Comparison of ENCODE assay signal across 14 cellular contexts in genomic region chr20:58553841-58554240, GRCh38. TPM values are rescaled to one million over a fixed set of nuclear protein-coding genes. Genes with fewer than 3 reads are reported as not detected.
DNase-seq lines count a peak whose midpoint lies in the region; ATAC-seq and TF ChIP-seq lines count a peak whose summit lies in the region.
"Had no signal": no experiment of that assay in that cellular context is flagged by ENCODE, and none has a peak within 500 bp of the region (broad histone marks: within the 10 kb centered on the region; RNA-seq: fewer than 3 reads in every experiment).

No MANE protein-coding gene starts in this region.

- no peaks in the 10 kb centered on the region for H3K4me1 ChIP-seq in aorta (ENCODE audit: control insufficient read depth in 1 of 2, insufficient read depth in 2 of 2, low read length in 2 of 2)
- no peaks in the 10 kb centered on the region for H3K4me1 ChIP-seq in naive thymus-derived CD4-positive, alpha-beta T cell (ENCODE audit: control insufficient read depth in 2 of 2, insufficient read depth in 2 of 2, low read length in 2 of 2)
- H3K4me1 ChIP-seq in CD4-positive, alpha-beta memory T cell (ENCODE audit: insufficient read depth, low read length): no peaks in the 10 kb centered on the region

- no peaks in the 10 kb centered on the region for H3K36me3 Mint-ChIP-seq in mesothelial cell of epicardium
- peaks cover 0 to 4% (median 0%) of the 10 kb centered on the region in 5 donors for H3K36me3 Mint-ChIP-seq in naive thymus-derived CD4-positive, alpha-beta T cell
- no peaks in the 10 kb centered on the region for H3K36me3 Mint-ChIP-seq in CD4-positive, alpha-beta memory T cell
- H3K36me3 Mint-ChIP-seq: naive thymus-derived CD8-positive, alpha-beta T cell had no signal

- POLR2A ChIA-PET in naive thymus-derived CD4-positive, alpha-beta T cell (lab: Charles Lee): no interaction called here
- POLR2A ChIA-PET in CD4-positive, alpha-beta memory T cell (lab: Charles Lee; ENCODE audit: partially characterized antibody): no interaction called here

- CTCF ChIA-PET in naive thymus-derived CD4-positive, alpha-beta T cell (lab: Charles Lee): interaction anchor here (0.8 kb wide), 1 partner anchor 13 kb away, joined by 3 read pairs; no protein-coding TSS in a partner anchor
- CTCF ChIA-PET in CD4-positive, alpha-beta memory T cell (lab: Charles Lee; ENCODE audit: partially characterized antibody): no interaction called here

- no peaks in the 10 kb centered on the region for H3K9me3 ChIP-seq in aorta (ENCODE audit: control insufficient read depth, low read length)
- H3K9me3 ChIP-seq in naive thymus-derived CD4-positive, alpha-beta T cell (ENCODE audit: control insufficient read depth in 2 of 3, low read length in 3 of 3): no peaks in the 10 kb centered on the region
- no peaks in the 10 kb centered on the region for H3K9me3 ChIP-seq in CD4-positive, alpha-beta memory T cell (ENCODE audit: control insufficient read depth in 1 of 2, low read length in 2 of 2)

- intact Hi-C loops in Right ventricle myocardium superior (cut with DNase I) (no loop called here), cardiac septum (cut with DNase I) (no loop called here), aorta (cut with DNase I) (no loop called here)
- intact Hi-C loops in naive thymus-derived CD4-positive, alpha-beta T cell (cut with micrococcal nuclease): no loop called here
- intact Hi-C loops in CD4-positive, alpha-beta memory T cell (cut with micrococcal nuclease): no loop called here

- no peaks in the 10 kb centered on the region for H3K36me3 ChIP-seq in aorta (ENCODE audit: control insufficient read depth in 1 of 2, insufficient read depth in 2 of 2, low read length in 1 of 2)
- H3K36me3 ChIP-seq in naive thymus-derived CD4-positive, alpha-beta T cell (ENCODE audit: control insufficient read depth in 2 of 3, insufficient read depth in 3 of 3, low read length in 3 of 3): no peaks in the 10 kb centered on the region
- no peaks in the 10 kb centered on the region for H3K36me3 ChIP-seq in CD4-positive, alpha-beta memory T cell (ENCODE audit: insufficient read depth, low read length)

- peaks cover 12% of the 10 kb centered on the region for H3K27me3 Mint-ChIP-seq in mesothelial cell of epicardium (ENCODE audit: low read depth)
- peaks cover 0 to 21% (median 12%) of the 10 kb centered on the region in 5 donors for H3K27me3 Mint-ChIP-seq in naive thymus-derived CD4-positive, alpha-beta T cell
- H3K27me3 Mint-ChIP-seq in CD4-positive, alpha-beta memory T cell: peaks cover 16 to 18% of the 10 kb centered on the region in 2 donors

- DNase-seq in Right ventricle myocardium superior (peak; percentile 56), cardiac septum (ENCODE audit: low spot score) (no peak), choroid plexus epithelial cell (ENCODE audit: low read depth) (peak; percentile 62), mesothelial cell of epicardium (ENCODE audit: low spot score in 2 of 2, unreplicated experiment in 2 of 2) (peak in 1 of 2 experiments; percentile 59), aorta (peak in 1 of 2 donors; percentile 64)
- no peak for DNase-seq in naive thymus-derived CD4-positive, alpha-beta T cell
- no peak for DNase-seq in CD4-positive, alpha-beta memory T cell
- no peak for DNase-seq in central memory CD4-positive, alpha-beta T cell
- DNase-seq: activated CD8-positive, alpha-beta T cell treated with anti-CD3 and anti-CD28 coated beads for 36 hours; Kasumi-1; naive thymus-derived CD8-positive, alpha-beta T cell; NCI-H187 treated with DMSO at 0.1 percent for 48 hours; SIG-M5 had no signal

- 12 to 18% methylated on average over 9 of the region's 9 CpGs for WGBS in aorta, 2 donors

- H3K4me3 Mint-ChIP-seq in mesothelial cell of epicardium: no peak overlapping the region
- no peak overlapping the region for H3K4me3 Mint-ChIP-seq in naive thymus-derived CD4-positive, alpha-beta T cell
- no peak overlapping the region for H3K4me3 Mint-ChIP-seq in CD4-positive, alpha-beta memory T cell
- H3K4me3 Mint-ChIP-seq: activated CD8-positive, alpha-beta T cell treated with anti-CD3 and anti-CD28 coated beads for 36 hours; naive thymus-derived CD8-positive, alpha-beta T cell had no signal

- no peak for TF ChIP-seq CTCF in choroid plexus epithelial cell (conservative IDR thresholded peaks at IDR 0.05; ENCODE audit: low read depth, low read length)
- no peak for TF ChIP-seq CTCF in mesothelial cell of epicardium (IDR thresholded peaks at IDR 0.05; ENCODE audit: unreplicated experiment)

- H3K4me3 ChIP-seq in choroid plexus epithelial cell (ENCODE audit: low read depth, low read length) (no peak overlapping the region), aorta (ENCODE audit: low read length in 2 of 2) (no peak overlapping the region)
- H3K4me3 ChIP-seq in naive thymus-derived CD4-positive, alpha-beta T cell (ENCODE audit: low read length): no peak overlapping the region
- no peak overlapping the region for H3K4me3 ChIP-seq in CD4-positive, alpha-beta memory T cell (ENCODE audit: low read length in 2 of 2)
- H3K4me3 ChIP-seq: skin epidermis had no signal

- peak overlapping the region; percentile 39 for H3K27ac Mint-ChIP-seq in mesothelial cell of epicardium
- peak overlapping the region in 1 of 9 donors; percentile 25 for H3K27ac Mint-ChIP-seq in naive thymus-derived CD4-positive, alpha-beta T cell
- H3K27ac Mint-ChIP-seq in CD4-positive, alpha-beta memory T cell: no peak overlapping the region
- H3K27ac Mint-ChIP-seq: activated CD8-positive, alpha-beta T cell treated with anti-CD3 and anti-CD28 coated beads for 36 hours had no signal

- no peaks in the 10 kb centered on the region for H3K27me3 ChIP-seq in aorta (ENCODE audit: control insufficient read depth in 1 of 2, insufficient read depth in 2 of 2, low read length in 1 of 2)
- H3K27me3 ChIP-seq in naive thymus-derived CD4-positive, alpha-beta T cell (ENCODE audit: control insufficient read depth in 2 of 2, insufficient read depth in 2 of 2, low read length in 2 of 2): no peaks in the 10 kb centered on the region
- no peaks in the 10 kb centered on the region for H3K27me3 ChIP-seq in CD4-positive, alpha-beta memory T cell (ENCODE audit: insufficient read depth, low read length)

- ATAC-seq in Right ventricle myocardium superior (ENCODE audit: poor library complexity): peak; percentile 66
- peak; percentile 53 for ATAC-seq in aorta (ENCODE audit: low FRiP score)
- no peak for ATAC-seq in naive thymus-derived CD4-positive, alpha-beta T cell
- ATAC-seq: activated CD8-positive, alpha-beta T cell treated with anti-CD3 and anti-CD28 coated beads for 36 hours; naive thymus-derived CD8-positive, alpha-beta T cell had no signal

- no peaks in the 10 kb centered on the region for H3K9me3 Mint-ChIP-seq in mesothelial cell of epicardium
- no peaks in the 10 kb centered on the region for H3K9me3 Mint-ChIP-seq in naive thymus-derived CD4-positive, alpha-beta T cell
- H3K9me3 Mint-ChIP-seq in CD4-positive, alpha-beta memory T cell: no peaks in the 10 kb centered on the region
- H3K9me3 Mint-ChIP-seq: activated CD8-positive, alpha-beta T cell treated with anti-CD3 and anti-CD28 coated beads for 36 hours; naive thymus-derived CD8-positive, alpha-beta T cell had no signal

- H3K27ac ChIP-seq in aorta (ENCODE audit: low read depth in 1 of 2, low read length in 2 of 2): no peak overlapping the region
- H3K27ac ChIP-seq in naive thymus-derived CD4-positive, alpha-beta T cell (ENCODE audit: low read depth, low read length): no peak overlapping the region
- H3K27ac ChIP-seq in CD4-positive, alpha-beta memory T cell (ENCODE audit: low read depth, low read length): no peak overlapping the region

- H3K4me1 Mint-ChIP-seq in mesothelial cell of epicardium: peaks cover 45% of the 10 kb centered on the region
- H3K4me1 Mint-ChIP-seq in naive thymus-derived CD4-positive, alpha-beta T cell: peaks cover 0 to 3% (median 0%) of the 10 kb centered on the region in 7 donors
- no peaks in the 10 kb centered on the region for H3K4me1 Mint-ChIP-seq in CD4-positive, alpha-beta memory T cell

RNA-seq across cellular contexts. Expression of gene APCDD1L, which starts 38.6 kb away (rescaled TPM):
- total RNA-seq in Right ventricle myocardium superior (0.54 TPM), cardiac septum (1.4 TPM), mesothelial cell of epicardium (0.07 to 0.16 TPM in 2 of 3 replicates, not detected in the other), aorta (10 to 100 TPM in 1 of 2 donors, 1 to 10 TPM in 1; 1.7 to 14.6 TPM)
- polyA plus RNA-seq in aorta: 1 to 10 TPM; 1.3 to 2.4 TPM
- not detected for total RNA-seq in naive thymus-derived CD4-positive, alpha-beta T cell
- polyA plus RNA-seq in naive thymus-derived CD4-positive, alpha-beta T cell: under 1 TPM; 0.09 to 0.18 TPM
- not detected for total RNA-seq in CD4-positive, alpha-beta memory T cell
- under 1 TPM in 1 of 2 donors, not detected in 1; 0.11 TPM for polyA plus RNA-seq in CD4-positive, alpha-beta memory T cell
- total RNA-seq: activated CD8-positive, alpha-beta T cell treated with anti-CD3 and anti-CD28 coated beads for 36 hours; naive thymus-derived CD8-positive, alpha-beta T cell had no signal

Comparison
In these comparisons a context has a peak if more than half of its experiments do, and no peak if none do; other contexts are left out.
1. DNase-seq: peak in Right ventricle myocardium superior (single experiment) and choroid plexus epithelial cell (single experiment); none in cardiac septum (single experiment), naive thymus-derived CD4-positive, alpha-beta T cell (0 of 9), CD4-positive, alpha-beta memory T cell (0 of 5) and central memory CD4-positive, alpha-beta T cell (single experiment).